Comparison of ENCODE assay signal across 8 cellular contexts in genomic region chr13:23609414-23610186, GRCh38. TPM values are rescaled to one million over a fixed set of nuclear protein-coding genes. Genes with fewer than 3 reads are reported as not detected.
DNase-seq lines count a peak whose midpoint lies in the region; ATAC-seq and TF ChIP-seq lines count a peak whose summit lies in the region.

No MANE protein-coding gene starts in this region.

- no peak for TF ChIP-seq CTCF in foreskin keratinocyte (conservative IDR thresholded peaks at IDR 0.05)
- TF ChIP-seq CTCF in spleen (IDR thresholded peaks at IDR 0.05 in 8 of 11, conservative IDR thresholded peaks at IDR 0.05 in 3 of 11): no peak

- TF ChIP-seq POLR2A in spleen (IDR thresholded peaks at IDR 0.05): no peak

- H2AK5ac ChIP-seq in trophoblast cell (ENCODE audit: low read length): no peak overlapping the region

- H2AFZ ChIP-seq in trophoblast cell (ENCODE audit: insufficient read depth, low read length, poor library complexity): no peak overlapping the region

- H3K79me2 ChIP-seq in trophoblast cell (ENCODE audit: control insufficient read depth, insufficient read depth, low read length, poor library complexity): no peaks in the 10 kb centered on the region

- no peaks in the 10 kb centered on the region for H3K9me3 ChIP-seq in spleen
- no peaks in the 10 kb centered on the region for H3K9me3 ChIP-seq in trophoblast cell (ENCODE audit: insufficient read depth, low read depth, low read length)

- no peak overlapping the region for H2BK120ac ChIP-seq in trophoblast cell (ENCODE audit: insufficient read depth, low read length, poor library complexity)

- H4K8ac ChIP-seq in trophoblast cell (ENCODE audit: low read depth, low read length): no peak overlapping the region

- WGBS in spleen, 5 donors: 4 to 9% (median 6%) methylated on average over 9 of the region's 9 CpGs
- no CpG with 5 or more reads among the region's 9 CpGs for WGBS in trophoblast cell (ENCODE audit: extremely low coverage, insufficient coverage, insufficient read length)

- H3K14ac ChIP-seq in trophoblast cell (ENCODE audit: low read length): no peak overlapping the region

- H3K9ac ChIP-seq in trophoblast cell (ENCODE audit: low read length): no peak overlapping the region

- H3K23ac ChIP-seq in trophoblast cell (ENCODE audit: low read length): no peak overlapping the region

- H3K36me3 ChIP-seq in spleen: no peaks in the 10 kb centered on the region
- H3K36me3 ChIP-seq in trophoblast cell (ENCODE audit: control insufficient read depth in 1 of 2, insufficient read depth in 2 of 2, low read length in 2 of 2): peaks cover 16 to 18% of the 10 kb centered on the region in 2 experiments

- H2BK12ac ChIP-seq in trophoblast cell (ENCODE audit: low read length): no peak overlapping the region

- ATAC-seq in foreskin keratinocyte (peak; percentile 51), GM21717 (IDR thresholded peaks at IDR 0.05; ENCODE audit: unreplicated experiment) (no peak)

- H3K27ac ChIP-seq in foreskin keratinocyte: peak overlapping the region; percentile 71
- peak overlapping the region; percentile 61 to 84 (median 78) for H3K27ac ChIP-seq in spleen
- H3K27ac ChIP-seq in trophoblast cell (ENCODE audit: low read depth, low read length): no peak overlapping the region

- no peaks in the 10 kb centered on the region for H3K79me1 ChIP-seq in trophoblast cell (ENCODE audit: low read length)

- H3K4me3 ChIP-seq in spleen (peak overlapping the region in 5 of 8 donors; percentile 7 to 53 (median 25)), trophoblast cell (ENCODE audit: low read depth, low read length) (no peak overlapping the region)

- H3K4me1 ChIP-seq in foreskin keratinocyte: peaks cover 16% of the 10 kb centered on the region
- peaks cover 24 to 40% (median 34%) of the 10 kb centered on the region in 6 donors for H3K4me1 ChIP-seq in spleen
- peaks cover 0 to 2% of the 10 kb centered on the region in 2 experiments for H3K4me1 ChIP-seq in trophoblast cell (ENCODE audit: control insufficient read depth in 1 of 2, insufficient read depth in 2 of 2, low read length in 2 of 2)

- no peak overlapping the region for H3K4me2 ChIP-seq in trophoblast cell (ENCODE audit: low read length)

- H3K4ac ChIP-seq in trophoblast cell (ENCODE audit: low read depth, low read length): no peak overlapping the region

- intact Hi-C loops in spleen (cut with DNase I; ENCODE audit: low total_unique reads): no loop called here

- no peak overlapping the region for H3K18ac ChIP-seq in trophoblast cell (ENCODE audit: low read length)

- DNase-seq in NCI-H2171 treated with DMSO at 0.1 percent for 48 hours (lab: John Stamatoyannopoulos, UW) (peak; percentile 51), NCI-H2171 (lab: John Stamatoyannopoulos, UW) (no peak), NCI-H524 (lab: John Stamatoyannopoulos, UW) (peak; percentile 76 to 83), foreskin keratinocyte (peak in 1 of 2 donors; percentile 25), spleen (no peak), trophoblast cell (no peak), hippocampal formation (lab: John Stamatoyannopoulos, UW) (no peak)

- no peak overlapping the region for H4K91ac ChIP-seq in trophoblast cell (ENCODE audit: low read depth, low read length)

- H3K27me3 ChIP-seq in foreskin keratinocyte: no peaks in the 10 kb centered on the region
- no peaks in the 10 kb centered on the region for H3K27me3 ChIP-seq in spleen (replicated peaks in 1 of 7)
- no peaks in the 10 kb centered on the region for H3K27me3 ChIP-seq in trophoblast cell (ENCODE audit: insufficient read depth, low read length)

- H4K12ac ChIP-seq in trophoblast cell (ENCODE audit: low read depth, low read length): no peak overlapping the region

- H2BK5ac ChIP-seq in trophoblast cell (ENCODE audit: low read depth, low read length, poor library complexity): no peak overlapping the region

RNA-seq across cellular contexts. Expression of gene TNFRSF19, which starts 39.4 kb away (rescaled TPM):
- total RNA-seq in foreskin keratinocyte: 0.78 and 0.81 TPM in 2 replicates
- 0.28 and 0.31 TPM in 2 replicates for polyA plus RNA-seq in foreskin keratinocyte
- 10 to 100 TPM in 1 of 7 donors, 1 to 10 TPM in 6; 2.2 to 12.2 (median 5.6) TPM for total RNA-seq in spleen
- 1 to 10 TPM; 1.0 to 1.9 (median 1.6) TPM for polyA plus RNA-seq in spleen
- 85.2 and 86.7 TPM in 2 replicates for polyA plus RNA-seq in trophoblast cell (2013)

Comparison
In these comparisons a context has a peak if more than half of its experiments do, and no peak if none do; other contexts are left out.
1. DNase-seq: peak in NCI-H2171 treated with DMSO at 0.1 percent for 48 hours (single experiment) and NCI-H524 (2 of 2); none in NCI-H2171 (single experiment), spleen (single experiment), trophoblast cell (0 of 2) and hippocampal formation (0 of 2).